ENCODE assay signal across 1 cellular context in genomic region chr2:63850204-63850571, GRCh38.
TF ChIP-seq lines count a peak whose summit lies in the region.

No MANE protein-coding gene starts in this region.

TF ChIP-seq in IMR-90, 13 proteins besides CTCF, POLR2A, EP300 and RAD21:
- TF ChIP-seq SMC3 (IDR thresholded peaks at IDR 0.05; ENCODE audit: low read depth, low read length) (no peak), MAFK (IDR thresholded peaks at IDR 0.05; ENCODE audit: low read depth, low read length) (peak; percentile 85)
